In the genomic region with DNA sequence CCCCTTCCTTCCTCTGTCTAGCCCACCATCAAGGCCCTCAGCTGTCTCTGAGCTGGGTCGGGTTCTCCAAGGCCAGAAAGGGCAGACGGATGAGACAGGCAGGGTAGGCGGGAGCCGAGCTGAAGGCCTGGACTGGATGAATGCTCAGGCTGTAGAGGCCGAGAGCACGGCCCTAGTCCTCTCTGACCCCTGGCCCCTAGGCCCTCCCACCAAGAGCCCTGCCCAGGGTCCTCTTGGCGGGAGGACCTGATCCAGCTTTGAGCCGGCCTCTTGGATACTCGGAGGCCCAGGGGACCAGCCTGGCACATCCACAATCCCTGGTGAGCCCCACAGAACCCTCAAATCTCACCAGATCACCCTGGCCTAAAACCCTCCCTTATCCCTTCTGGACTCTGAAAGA, we compare ENCODE assay signal across 31 cellular contexts. TPM values are rescaled to one million over a fixed set of nuclear protein-coding genes. Genes with fewer than 3 reads are reported as not detected.
DNase-seq lines count a peak whose midpoint lies in the region; ATAC-seq and TF ChIP-seq lines count a peak whose summit lies in the region.
"Had no signal": no experiment of that assay in that cellular context is flagged by ENCODE, and none has a peak within 500 bp of the region (broad histone marks: within the 10 kb centered on the region; RNA-seq: fewer than 3 reads in every experiment).

No MANE protein-coding gene starts in this region.

- peak overlapping the region; percentile 70 for H3K18ac ChIP-seq in neuronal stem cell (ENCODE audit: low read length)

- DNase-seq in WTC11 (ENCODE audit: low spot score): no peak
- no peak for DNase-seq in esophagus squamous epithelium (lab: John Stamatoyannopoulos, UW)
- DNase-seq in neuronal stem cell (ENCODE audit: low spot score): no peak
- DNase-seq in activated T-cell treated with anti-CD3 and anti-CD28 coated beads, Interleukin-2, amount 50 U/mL, for 48 hours: no peak
- DNase-seq: activated CD4-positive, alpha-beta memory T cell treated with anti-CD3 and anti-CD28 coated beads, Interleukin-2, amount 10 ng/mL, durations not matched to agents 7 days and 5 days; activated CD8-positive, alpha-beta memory T cell treated with anti-CD3 and anti-CD28 coated beads, Interleukin-2, amount 50 U/mL, for 48 hours; anterior cingulate cortex; C1 segment of cervical spinal cord; COR-L47; Karpas-422; naive B cell; NCI-H1436 treated with DMSO at 0.1 percent for 48 hours; NCI-H2081 treated with DMSO at 0.1 percent for 48 hours; NCI-H345; NCI-H69; SHP77 treated with DMSO at 0.1 percent for 48 hours; stimulated activated CD4-positive, alpha-beta T cell treated with anti-CD3 and anti-CD28 coated beads, Interleukin-1b, Interleukin-23, amount 100 ng/mL, for 48 hours; transverse colon had no signal

- H2AFZ ChIP-seq in neuronal stem cell (ENCODE audit: low read length): no peak overlapping the region

- H4K91ac ChIP-seq in neuronal stem cell (ENCODE audit: low read depth, low read length, poor library complexity): no peak overlapping the region

- no peak overlapping the region for H3K9ac ChIP-seq in neuronal stem cell (ENCODE audit: low read depth, low read length, poor library complexity)
- H3K9ac ChIP-seq in stomach smooth muscle (ENCODE audit: low read length in 2 of 2): peak overlapping the region in 1 of 2 donors; percentile 51

- no peaks in the 10 kb centered on the region for H3K27me3 Mint-ChIP-seq in WTC11 (ENCODE audit: low read depth)
- H3K27me3 Mint-ChIP-seq: activated CD4-positive, alpha-beta memory T cell treated with anti-CD3 and anti-CD28 coated beads, Interleukin-2, amount 10 ng/mL, durations not matched to agents 7 days and 5 days; activated naive CD4-positive, alpha-beta T cell treated with anti-CD3 and anti-CD28 coated beads, Interleukin-2, amount 50 U/mL, for 24 hours; naive B cell; stimulated activated naive CD8-positive, alpha-beta T cell treated with anti-CD3 and anti-CD28 coated beads, Interleukin-15, Interleukin-2, amounts not matched to agents 100 ng/mL and 50 ng/mL, for 24 hours had no signal

- peak overlapping the region; percentile 6 for H2BK5ac ChIP-seq in neuronal stem cell (ENCODE audit: low read length)

- H3K4me1 Mint-ChIP-seq in WTC11: peaks cover 2% of the 10 kb centered on the region; the same call in 1 of the 2 replicates
- H3K4me1 Mint-ChIP-seq: activated naive CD4-positive, alpha-beta T cell treated with anti-CD3 and anti-CD28 coated beads, Interleukin-2, amount 50 U/mL, for 24 hours had no signal

- no peaks in the 10 kb centered on the region for H3K9me3 Mint-ChIP-seq in WTC11
- H3K9me3 Mint-ChIP-seq: activated CD4-positive, alpha-beta memory T cell treated with anti-CD3 and anti-CD28 coated beads, Interleukin-2, amount 10 ng/mL, durations not matched to agents 7 days and 5 days; activated naive CD4-positive, alpha-beta T cell treated with anti-CD3 and anti-CD28 coated beads, Interleukin-2, amount 50 U/mL, for 24 hours; activated T-helper 2 cell treated with anti-CD3 and anti-CD28 coated beads, Interferon-gamma antibody, Interleukin-2, Interleukin-4, amounts not matched to agents 10 μg/mL and 5 μg/mL and 100 μg/mL, durations not matched to agents 14 hours and 24 hours and 36 hours; mesothelial cell of epicardium; naive B cell; stimulated activated naive CD8-positive, alpha-beta T cell treated with anti-CD3 and anti-CD28 coated beads, Interleukin-15, Interleukin-2, amounts not matched to agents 100 ng/mL and 50 ng/mL, for 24 hours; T-helper 2 cell treated with Interferon-gamma antibody and Interleukin-4, amounts not matched to agents 5 μg/mL and 100 μg/mL, for 36 hours had no signal

- H3K4me3 ChIP-seq in esophagus squamous epithelium (no peak overlapping the region), neuronal stem cell (ENCODE audit: low read length in 2 of 2) (no peak overlapping the region), stomach smooth muscle (ENCODE audit: low read length in 2 of 2) (peak overlapping the region in 1 of 2 donors; percentile 15)
- H3K4me3 ChIP-seq: breast epithelium, HAP-1, smooth muscle cell, transverse colon had no signal

- POLR2A ChIA-PET in WTC11 (lab: Charles Lee): no interaction called here

- no peak overlapping the region for H3K4ac ChIP-seq in neuronal stem cell (ENCODE audit: low read length)

- peak overlapping the region; percentile 4; the same call in 1 of the 2 replicates for H3K27ac Mint-ChIP-seq in WTC11
- H3K27ac Mint-ChIP-seq: activated CD4-positive, alpha-beta memory T cell treated with anti-CD3 and anti-CD28 coated beads, Interleukin-2, amount 10 ng/mL, durations not matched to agents 7 days and 5 days; activated T-helper 2 cell treated with anti-CD3 and anti-CD28 coated beads, Interferon-gamma antibody, Interleukin-2, Interleukin-4, amounts not matched to agents 10 μg/mL and 5 μg/mL and 100 μg/mL, durations not matched to agents 14 hours and 24 hours and 36 hours; mesothelial cell of epicardium; stimulated activated naive CD8-positive, alpha-beta T cell treated with anti-CD3 and anti-CD28 coated beads, Interleukin-15, Interleukin-2, amounts not matched to agents 100 ng/mL and 50 ng/mL, for 24 hours; T-helper 2 cell treated with Interferon-gamma antibody and Interleukin-4, amounts not matched to agents 5 μg/mL and 100 μg/mL, for 36 hours had no signal

- 91% methylated on average over 6 of the region's 9 CpGs; no CpG with 5 or more reads in 1 of the 2 donors for WGBS in esophagus squamous epithelium, 2 donors
- WGBS in neuronal stem cell (ENCODE audit: extremely low coverage in 2 of 2, insufficient read length in 2 of 2, insufficient replicate concordance in 1 of 2), 2 donors: no CpG with 5 or more reads among the region's 9 CpGs

- H3K36me3 ChIP-seq in esophagus squamous epithelium (peaks cover 0 to 35% (median 3%) of the 10 kb centered on the region in 3 donors), neuronal stem cell (replicated peaks in 1 of 2; ENCODE audit: control insufficient read depth in 2 of 2, insufficient read depth in 2 of 2, low read length in 2 of 2) (peaks cover 6 to 44% of the 10 kb centered on the region in 2 donors), stomach smooth muscle (ENCODE audit: control insufficient read depth in 2 of 2, insufficient read depth in 2 of 2, low read length in 2 of 2) (peaks cover 30 to 31% of the 10 kb centered on the region in 2 donors)
- H3K36me3 ChIP-seq: breast epithelium, transverse colon had no signal

- H3K27ac ChIP-seq in esophagus squamous epithelium (peak overlapping the region in 3 of 4 donors; percentile 45 to 64 (median 56)), neuronal stem cell (replicated peaks; ENCODE audit: low read length) (no peak overlapping the region), stomach smooth muscle (ENCODE audit: low read length) (peak overlapping the region; percentile 89)

- peaks cover 0 to 35% (median 11%) of the 10 kb centered on the region in 3 donors for H3K4me1 ChIP-seq in esophagus squamous epithelium
- peaks cover 0 to 18% of the 10 kb centered on the region in 2 donors for H3K4me1 ChIP-seq in neuronal stem cell (ENCODE audit: control insufficient read depth in 2 of 2, insufficient read depth in 1 of 2, low read depth in 1 of 2, low read length in 2 of 2)
- H3K4me1 ChIP-seq in stomach smooth muscle (ENCODE audit: control insufficient read depth, insufficient read depth, low read length): peaks cover 49% of the 10 kb centered on the region
- H3K4me1 ChIP-seq: breast epithelium, HAP-1 had no signal

- H3K23ac ChIP-seq in neuronal stem cell (ENCODE audit: low read depth, low read length, poor library complexity): no peak overlapping the region

- H2BK12ac ChIP-seq in neuronal stem cell (ENCODE audit: low read length): no peak overlapping the region

- no peak overlapping the region for H2BK15ac ChIP-seq in neuronal stem cell (ENCODE audit: low read length)

- H3K14ac ChIP-seq in neuronal stem cell (ENCODE audit: low read length): no peak overlapping the region

- no peak overlapping the region for H3K4me2 ChIP-seq in neuronal stem cell (ENCODE audit: insufficient read depth, low read length, poor library complexity, severe bottlenecking)
- H3K4me2 ChIP-seq: smooth muscle cell had no signal

- no peak overlapping the region for H2AK5ac ChIP-seq in neuronal stem cell (ENCODE audit: low read depth, low read length)

- no peak overlapping the region for H4K8ac ChIP-seq in neuronal stem cell (ENCODE audit: low read depth, low read length)

- H3K27me3 ChIP-seq in esophagus squamous epithelium (no peaks in the 10 kb centered on the region), neuronal stem cell (ENCODE audit: control insufficient read depth in 3 of 3, insufficient read depth in 3 of 3, low read depth in 1 of 3, low read length in 3 of 3) (no peaks in the 10 kb centered on the region), stomach smooth muscle (ENCODE audit: control insufficient read depth in 1 of 2, insufficient read depth in 2 of 2, low read length in 2 of 2) (no peaks in the 10 kb centered on the region)
- H3K27me3 ChIP-seq: breast epithelium, transverse colon had no signal

- no peak for TF ChIP-seq CTCF in WTC11 (IDR thresholded peaks at IDR 0.05)
- TF ChIP-seq CTCF in esophagus squamous epithelium (IDR thresholded peaks at IDR 0.05): no peak

- no peak overlapping the region for H2BK120ac ChIP-seq in neuronal stem cell (ENCODE audit: low read depth, low read length)

- peaks cover 11% of the 10 kb centered on the region for H3K79me1 ChIP-seq in neuronal stem cell (ENCODE audit: low read depth, low read length)

- TF ChIP-seq POLR2A in esophagus squamous epithelium (IDR thresholded peaks at IDR 0.05): no peak

- CTCF ChIA-PET in WTC11 (lab: Charles Lee): interaction anchor here (1.0 to 3.5 kb wide), 5 partner anchors 8 to 61 kb away, joined by 3 to 23 read pairs (median 3); a partner anchor contains a TSS

- no peak for ATAC-seq in WTC11
- ATAC-seq in HG02678 (IDR thresholded peaks at IDR 0.05; ENCODE audit: unreplicated experiment): no peak
- ATAC-seq in GM18520 (IDR thresholded peaks at IDR 0.05; ENCODE audit: unreplicated experiment): no peak

- intact Hi-C loops in esophagus squamous epithelium (cut with DNase I): no loop called here

- no peaks in the 10 kb centered on the region for H3K9me3 ChIP-seq in esophagus squamous epithelium
- H3K9me3 ChIP-seq in neuronal stem cell (replicated peaks in 1 of 2; ENCODE audit: control insufficient read depth in 2 of 2, insufficient read depth in 1 of 2, low read depth in 1 of 2, low read length in 2 of 2): no peaks in the 10 kb centered on the region
- H3K9me3 ChIP-seq in stomach smooth muscle (ENCODE audit: control insufficient read depth in 2 of 2, low read length in 2 of 2): no peaks in the 10 kb centered on the region
- H3K9me3 ChIP-seq: breast epithelium, HAP-1, transverse colon had no signal

- H3K36me3 Mint-ChIP-seq in WTC11: peaks cover 19% of the 10 kb centered on the region

- no peak overlapping the region for H3K4me3 Mint-ChIP-seq in WTC11
- H3K4me3 Mint-ChIP-seq: activated CD4-positive, alpha-beta memory T cell treated with anti-CD3 and anti-CD28 coated beads, Interleukin-2, amount 10 ng/mL, durations not matched to agents 7 days and 5 days; activated naive CD4-positive, alpha-beta T cell treated with anti-CD3 and anti-CD28 coated beads, Interleukin-2, amount 50 U/mL, for 24 hours; mesothelial cell of epicardium; naive B cell; stimulated activated naive CD8-positive, alpha-beta T cell treated with anti-CD3 and anti-CD28 coated beads, Interleukin-15, Interleukin-2, amounts not matched to agents 100 ng/mL and 50 ng/mL, for 24 hours; T-helper 2 cell treated with Interferon-gamma antibody and Interleukin-4, amounts not matched to agents 5 μg/mL and 100 μg/mL, for 36 hours had no signal

RNA-seq across cellular contexts. Expression of a gene that starts 8.2 kb away (rescaled TPM):
- total RNA-seq in WTC11 (2021): 109 to 129 TPM (median 113 TPM) in 3 replicates
- 10 to 100 TPM; 13.5 to 24.7 (median 19.8) TPM for total RNA-seq in esophagus squamous epithelium
- polyA plus RNA-seq in neuronal stem cell (2013, experiment 1 of 2): 57.7 TPM
- polyA plus RNA-seq in neuronal stem cell (2013, experiment 2 of 2): 57.2 TPM

RNA-seq across cellular contexts. Expression of a gene that starts 21.9 kb away (rescaled TPM):
- total RNA-seq in WTC11 (2021) (0.41 to 0.72 TPM (median 0.64 TPM) in 3 replicates), esophagus squamous epithelium (under 1 TPM in 1 of 4 donors, not detected in 3; 0.19 TPM)
- polyA plus RNA-seq in neuronal stem cell (2013, experiment 1 of 2): 0.13 TPM
- polyA plus RNA-seq in neuronal stem cell (2013, experiment 2 of 2): 0.21 TPM
- total RNA-seq: activated CD4-positive, alpha-beta memory T cell treated with anti-CD3 and anti-CD28 coated beads, Interleukin-2, amount 10 ng/mL, durations not matched to agents 7 days and 5 days; activated T-helper 2 cell treated with anti-CD3 and anti-CD28 coated beads, Interferon-gamma antibody, Interleukin-2, Interleukin-4, amounts not matched to agents 10 μg/mL and 5 μg/mL and 100 μg/mL, durations not matched to agents 14 hours and 24 hours and 36 hours; glomerular endothelial cell; liver had no signal
- polyA plus RNA-seq: liver had no signal

RNA-seq across cellular contexts. Expression of a gene that starts 26.8 kb away (rescaled TPM):
- total RNA-seq in WTC11 (2021) (6.3 to 8.5 TPM (median 8.2 TPM) in 3 replicates), esophagus squamous epithelium (1 to 10 TPM in 2 of 4 donors, under 1 TPM in 2; 0.64 to 4.6 (median 1.8) TPM)
- polyA plus RNA-seq in neuronal stem cell (2013, experiment 1 of 2): 0.39 TPM
- 0.47 TPM for polyA plus RNA-seq in neuronal stem cell (2013, experiment 2 of 2)

RNA-seq across cellular contexts. Expression of a gene that starts 27.2 kb away (rescaled TPM):
- total RNA-seq in WTC11 (2021) (55.3 to 58.7 TPM (median 57.6 TPM) in 3 replicates), esophagus squamous epithelium (10 to 100 TPM; 38.8 to 81.4 (median 67.1) TPM)
- 21.7 TPM for polyA plus RNA-seq in neuronal stem cell (2013, experiment 1 of 2)
- polyA plus RNA-seq in neuronal stem cell (2013, experiment 2 of 2): 21.0 TPM

RNA-seq across cellular contexts. Expression of a gene that starts 36.8 kb away (rescaled TPM):
- total RNA-seq in WTC11 (2021): 35.2 to 37.5 TPM (median 37.4 TPM) in 3 replicates
- 10 to 100 TPM; 15.6 to 26.2 (median 18.1) TPM for total RNA-seq in esophagus squamous epithelium
- 31.6 TPM for polyA plus RNA-seq in neuronal stem cell (2013, experiment 1 of 2)
- 31.4 TPM for polyA plus RNA-seq in neuronal stem cell (2013, experiment 2 of 2)
